28 cellular contexts compared by ENCODE assay signal in genomic region chr17:27460196-27460725, GRCh38. TPM values are rescaled to one million over a fixed set of nuclear protein-coding genes. Genes with fewer than 3 reads are reported as not detected.
A peak's percentile ranks its signal among the peaks of the same experiment; 100 is the strongest.
DNase-seq lines count a peak whose midpoint lies in the region; ATAC-seq, FAIRE-seq and TF ChIP-seq lines count a peak whose summit lies in the region.
"Had no signal": no experiment of that assay in that cellular context is flagged by ENCODE, and none has a peak within 500 bp of the region (broad histone marks: within the 10 kb centered on the region; RNA-seq: fewer than 3 reads in every experiment).

No MANE protein-coding gene starts in this region.

- H3K9me3 ChIP-seq in A549 (no peaks in the 10 kb centered on the region), adrenal gland (replicated peaks in 1 of 3) (no peaks in the 10 kb centered on the region), hepatocyte (ENCODE audit: low read depth) (no peaks in the 10 kb centered on the region), trophoblast cell (ENCODE audit: insufficient read depth, low read depth, low read length) (no peaks in the 10 kb centered on the region), ovary (no peaks in the 10 kb centered on the region), MG63 (no peaks in the 10 kb centered on the region)
- H3K9me3 ChIP-seq: ascending aorta, colonic mucosa, left ventricle myocardium inferior had no signal

- TF ChIP-seq CTCF in A549 (IDR thresholded peaks at IDR 0.05) (no peak), adrenal gland (IDR thresholded peaks at IDR 0.05) (no peak), hepatocyte (IDR thresholded peaks at IDR 0.05; ENCODE audit: poor library complexity) (no peak), ovary (IDR thresholded peaks at IDR 0.05) (no peak)

- WGBS in A549 (ENCODE audit: missing lambda C conversion rate) = 57% methylated on average over 6 of the region's 6 CpGs
- 39 to 56% (median 47%) methylated on average over 5 to 6 of the region's 6 CpGs for WGBS in adrenal gland, 4 donors
- WGBS in hepatocyte (ENCODE audit: low lambda C conversion rate, missing lambda C conversion rate) = 54% methylated on average over 6 of the region's 6 CpGs
- no CpG with 5 or more reads among the region's 6 CpGs for WGBS in trophoblast cell (ENCODE audit: extremely low coverage, insufficient coverage, insufficient read length)
- WGBS in ovary, 3 donors = 51 to 57% (median 52%) methylated on average over 6 of the region's 6 CpGs

- peak overlapping the region; percentile 70 for H2AK5ac ChIP-seq in trophoblast cell (ENCODE audit: low read length)

- H3K27me3 ChIP-seq in adrenal gland = no peaks in the 10 kb centered on the region
- no peaks in the 10 kb centered on the region for H3K27me3 ChIP-seq in hepatocyte
- no peaks in the 10 kb centered on the region for H3K27me3 ChIP-seq in trophoblast cell (ENCODE audit: insufficient read depth, low read length)
- H3K27me3 ChIP-seq in ovary = no peaks in the 10 kb centered on the region
- H3K27me3 ChIP-seq in MG63 = 0 out of 2 replicates have a peak, but pooled peaks cover 4% of the 10 kb centered on the region
- H3K27me3 ChIP-seq: ascending aorta, cardiac muscle cell, colonic mucosa had no signal

- no peak overlapping the region for H3K4me3 ChIP-seq in A549
- H3K4me3 ChIP-seq in adrenal gland = no peak overlapping the region
- H3K4me3 ChIP-seq in hepatocyte = no peak overlapping the region
- no peak overlapping the region for H3K4me3 ChIP-seq in trophoblast cell (ENCODE audit: low read depth, low read length)
- no peak overlapping the region for H3K4me3 ChIP-seq in ovary
- H3K4me3 ChIP-seq in MG63 = no peak overlapping the region
- H3K4me3 ChIP-seq: ascending aorta, cardiac muscle cell, colonic mucosa, left ventricle myocardium inferior had no signal

- intact Hi-C loops in adrenal gland (cut with DNase I) = no loop called here
- intact Hi-C loops in ovary (cut with DNase I) = no loop called here

- no peak overlapping the region for H4K91ac ChIP-seq in trophoblast cell (ENCODE audit: low read depth, low read length)

- peak overlapping the region; percentile 60 for H3K18ac ChIP-seq in trophoblast cell (ENCODE audit: low read length)

- H3K9ac ChIP-seq in trophoblast cell (ENCODE audit: low read length) = no peak overlapping the region

- peak overlapping the region; percentile 62 for H3K14ac ChIP-seq in trophoblast cell (ENCODE audit: low read length)

- H3K27ac ChIP-seq in A549 = peak overlapping the region; percentile 39 to 59; a peak in 4 of 6 replicates
- H3K27ac ChIP-seq in adrenal gland = peak overlapping the region in 2 of 5 donors; percentile 5 to 34
- peak overlapping the region; percentile 87 for H3K27ac ChIP-seq in hepatocyte
- no peak overlapping the region for H3K27ac ChIP-seq in trophoblast cell (ENCODE audit: low read depth, low read length)
- no peak overlapping the region for H3K27ac ChIP-seq in ovary
- H3K27ac ChIP-seq: ascending aorta, cardiac muscle cell, colonic mucosa, left ventricle myocardium inferior had no signal

- H2AFZ ChIP-seq in hepatocyte = no peak overlapping the region
- H2AFZ ChIP-seq in trophoblast cell (ENCODE audit: insufficient read depth, low read length, poor library complexity) = no peak overlapping the region

- DNase-seq in A549 (ENCODE audit: low read depth in 1 of 2, low spot score in 1 of 2) (no peak), adrenal gland (peak in 4 of 7 donors; percentile 34 to 56 (median 50)), hepatocyte (ENCODE audit: low spot score) (peak; percentile 30), trophoblast cell (no peak), AG08396 (ENCODE audit: low spot score) (no peak), ovary (no peak), MG63 (no peak), erythroblast (lab: John Stamatoyannopoulos, UW) (no peak)
- DNase-seq: activated gamma-delta T cell treated with Interleukin-2 at 50 U/mL for 16 hours; activated naive CD8-positive, alpha-beta T cell treated with anti-CD3 and anti-CD28 coated beads, Interleukin-2, amount 10 ng/mL, durations not matched to agents 7 days and 5 days; activated T-cell treated with anti-CD3 and anti-CD28 coated beads, Interleukin-2, amount 50 U/mL, for 1 hour; CD4-positive, alpha-beta T cell; colonic mucosa; effector memory CD4-positive, alpha-beta T cell; H7; KG1; left ventricle myocardium inferior; NCI-H1436 treated with DMSO at 0.1 percent for 48 hours; NCI-H2081 treated with DMSO at 0.1 percent for 48 hours; NCI-H226; NCI-H748 treated with DMSO at 0.1 percent for 48 hours; SHP77; stimulated activated CD4-positive, alpha-beta T cell treated with anti-CD3 and anti-CD28 coated beads, Interleukin-15, amount 100 ng/mL, for 24 hours had no signal

- H3K9me2 ChIP-seq in hepatocyte (replicated peaks; ENCODE audit: insufficient read depth) = no peaks in the 10 kb centered on the region

- H2BK5ac ChIP-seq in trophoblast cell (ENCODE audit: low read depth, low read length, poor library complexity) = no peak overlapping the region

- POLR2A ChIA-PET in A549 (lab: Yijun Ruan, JAX) = no interaction called here

- H3K4ac ChIP-seq in trophoblast cell (ENCODE audit: low read depth, low read length) = peak overlapping the region; percentile 84

- peaks cover 32% of the 10 kb centered on the region for H4K20me1 ChIP-seq in hepatocyte (ENCODE audit: insufficient read depth, poor library complexity, severe bottlenecking)

- H3K4me1 ChIP-seq in A549 = peaks cover 58% of the 10 kb centered on the region
- H3K4me1 ChIP-seq in adrenal gland (replicated peaks in 1 of 2) = peaks cover 9 to 38% of the 10 kb centered on the region in 2 donors
- H3K4me1 ChIP-seq in hepatocyte (ENCODE audit: insufficient read depth) = peaks cover 42% of the 10 kb centered on the region
- peaks cover 31 to 56% of the 10 kb centered on the region in 2 experiments for H3K4me1 ChIP-seq in trophoblast cell (ENCODE audit: control insufficient read depth in 1 of 2, insufficient read depth in 2 of 2, low read length in 2 of 2)
- H3K4me1 ChIP-seq in ovary (ENCODE audit: insufficient read depth) = peaks cover 6% of the 10 kb centered on the region
- H3K4me1 ChIP-seq: colonic mucosa had no signal

- H2BK120ac ChIP-seq in trophoblast cell (ENCODE audit: insufficient read depth, low read length, poor library complexity) = peak overlapping the region; percentile 10

- peaks cover 17% of the 10 kb centered on the region for H3K79me1 ChIP-seq in trophoblast cell (ENCODE audit: low read length)

- H4K8ac ChIP-seq in trophoblast cell (ENCODE audit: low read depth, low read length) = peak overlapping the region; percentile 31

- H3K23ac ChIP-seq in trophoblast cell (ENCODE audit: low read length) = no peak overlapping the region

- no peak overlapping the region for H4K12ac ChIP-seq in trophoblast cell (ENCODE audit: low read depth, low read length)

- H3K36me3 ChIP-seq in adrenal gland (replicated peaks in 1 of 2) = no peaks in the 10 kb centered on the region
- H3K36me3 ChIP-seq in hepatocyte (replicated peaks; ENCODE audit: insufficient read depth, low read depth) = no peaks in the 10 kb centered on the region
- H3K36me3 ChIP-seq in trophoblast cell (ENCODE audit: control insufficient read depth in 1 of 2, insufficient read depth in 2 of 2, low read length in 2 of 2) = peaks cover 0 to 4% of the 10 kb centered on the region in 2 experiments
- no peaks in the 10 kb centered on the region for H3K36me3 ChIP-seq in ovary
- H3K36me3 ChIP-seq in MG63 = no peaks in the 10 kb centered on the region
- H3K36me3 ChIP-seq: ascending aorta, cardiac muscle cell, colonic mucosa, left ventricle myocardium inferior had no signal

- no peak for TF ChIP-seq EP300 in A549 (IDR thresholded peaks at IDR 0.05)
- no peak for TF ChIP-seq EP300 in ovary (IDR thresholded peaks at IDR 0.05)

- H3K79me2 ChIP-seq in hepatocyte (peaks cover 85% of the 10 kb centered on the region), trophoblast cell (ENCODE audit: control insufficient read depth, insufficient read depth, low read length, poor library complexity) (peaks cover 16% of the 10 kb centered on the region)

- no peak for TF ChIP-seq RAD21 in A549 (conservative IDR thresholded peaks at IDR 0.05 in 1 of 2, IDR thresholded peaks at IDR 0.05 in 1 of 2)

- no peak for FAIRE-seq in A549 (lab: Jason Lieb, UNC)
- FAIRE-seq: HTR-8/SVneo had no signal

- peak overlapping the region; percentile 71 for H2BK12ac ChIP-seq in trophoblast cell (ENCODE audit: low read length)

- CTCF ChIA-PET in A549 (lab: Yijun Ruan, JAX) = interaction anchor here (0.6 to 8.7 kb wide), 9 partner anchors 8 to 224 kb away, joined by 3 to 141 read pairs (median 3); no protein-coding TSS in a partner anchor

- ATAC-seq in A549 = no peak
- ATAC-seq: Panc1; stimulated activated memory B cell treated with anti-CD40 and anti-IgM and Interleukin-4, amounts not matched to agents 10 μg/mL and 1 μg/mL and 100 μg/mL, for 72 hours had no signal

- TF ChIP-seq POLR2A in A549 (IDR thresholded peaks at IDR 0.05; ENCODE audit: low read length) (no peak), adrenal gland (IDR thresholded peaks at IDR 0.05) (no peak), ovary (IDR thresholded peaks at IDR 0.05) (no peak), erythroblast (IDR thresholded peaks at IDR 0.05; ENCODE audit: low read length) (no peak)

- H3K4me2 ChIP-seq in A549 (peak overlapping the region; percentile 96), hepatocyte (peak overlapping the region; percentile 96), trophoblast cell (ENCODE audit: low read length) (no peak overlapping the region)

TF ChIP-seq in A549, 52 proteins besides CTCF, POLR2A, EP300 and RAD21:
- no peak for TF ChIP-seq SREBF2 (IDR thresholded peaks at IDR 0.05)
- TF ChIP-seq NFE2L2 (conservative IDR thresholded peaks at IDR 0.05; ENCODE audit: low read length) = no peak
- no peak for TF ChIP-seq EHMT2 (IDR thresholded peaks at IDR 0.05; ENCODE audit: low read depth)
- TF ChIP-seq ZSCAN20 (CRISPR knock-in tag; IDR thresholded peaks at IDR 0.05) = no peak
- TF ChIP-seq ZC3H11A (IDR thresholded peaks at IDR 0.05) = no peak

RNA-seq across cellular contexts. Expression of gene KSR1, which starts 4.0 kb away (rescaled TPM):
- polyA plus RNA-seq in A549 (2011; rRNA removed) (13.3 and 23.0 TPM in 2 replicates), A549 (2017; fragmentation: RNase III; extraction: RNeasy Plus Mini Kit Qiagen cat#74134 plus additional on column Dnase treatment) (13.5 to 17.1 TPM (median 14.6 TPM) in 3 replicates), adrenal gland (10 to 100 TPM; 38.0 to 45.0 (median 39.1) TPM), hepatocyte (16.2 and 23.8 TPM in 2 replicates), ovary (10 to 100 TPM; 27.7 to 56.9 TPM)
- 7.1 and 8.4 TPM in 2 replicates for polyA plus RNA-seq in A549 (2012; cell fraction: cytosol; rRNA removed)
- polyA plus RNA-seq in A549 (2012; cell fraction: nucleus; rRNA removed) = 27.8 and 32.1 TPM in 2 replicates
- 31.5 and 39.6 TPM in 2 replicates for polyA minus RNA-seq in A549 (2011; rRNA and poly(A)+ RNA removed)
- total RNA-seq in adrenal gland (10 to 100 TPM; 16.0 to 50.4 (median 38.5) TPM), hepatocyte (19.9 and 32.6 TPM in 2 replicates), ovary (10 to 100 TPM; 29.2 to 84.8 (median 39.5) TPM)
- polyA plus RNA-seq in trophoblast cell (2013) = 62.2 and 63.6 TPM in 2 replicates
- total RNA-seq in MG63 (2014; rRNA removed; shearing (Covaris generic); ENCODE audit: low replicate concordance) = 0.52 and 7.6 TPM in 2 replicates

Comparison
In these comparisons a context has a peak if more than half of its experiments do, and no peak if none do; other contexts are left out.
1. DNase-seq: peak in adrenal gland (4 of 7) and hepatocyte (single experiment); none in A549 (0 of 2), trophoblast cell (0 of 2), AG08396 (single experiment), ovary (0 of 5), MG63 (single experiment) and erythroblast (0 of 2).
2. H3K27ac ChIP-seq: peak in A549 (2 of 2) and hepatocyte (single experiment); none in trophoblast cell (single experiment) and ovary (0 of 2).